In genomic region chr1:111216751-111217150, GRCh38 we compare ENCODE assay signal across 12 cellular contexts. TPM values are rescaled to one million over a fixed set of nuclear protein-coding genes. Genes with fewer than 3 reads are reported as not detected.
A peak's percentile ranks its signal among the peaks of the same experiment; 100 is the strongest.
DNase-seq lines count a peak whose midpoint lies in the region; ATAC-seq lines count a peak whose summit lies in the region.
"Had no signal": no experiment of that assay in that cellular context is flagged by ENCODE, and none has a peak within 500 bp of the region (broad histone marks: within the 10 kb centered on the region; RNA-seq: fewer than 3 reads in every experiment).

No MANE protein-coding gene starts in this region.

- no peak overlapping the region for H3K14ac ChIP-seq in trophoblast cell (ENCODE audit: low read length)

- no peaks in the 10 kb centered on the region for H3K36me3 ChIP-seq in CD8-positive, alpha-beta memory T cell (ENCODE audit: insufficient read depth, low read length)
- H3K36me3 ChIP-seq in KOPT-K1 (ENCODE audit: insufficient read depth, low read length) = no peaks in the 10 kb centered on the region
- H3K36me3 ChIP-seq in trophoblast cell (ENCODE audit: control insufficient read depth in 1 of 2, insufficient read depth in 2 of 2, low read length in 2 of 2) = no peaks in the 10 kb centered on the region
- H3K36me3 ChIP-seq: thyroid gland had no signal

- peaks cover 41% of the 10 kb centered on the region for H3K79me1 ChIP-seq in trophoblast cell (ENCODE audit: low read length)

- DNase-seq in CD8-positive, alpha-beta memory T cell = no peak
- DNase-seq in trophoblast cell (no peak), NCI-H2196 (lab: John Stamatoyannopoulos, UW; ENCODE audit: unreplicated experiment) (no peak)
- no peak for DNase-seq in stimulated activated CD4-positive, alpha-beta T cell treated with anti-CD3 and anti-CD28 coated beads, Interleukin-1b, Interleukin-23, amount 100 ng/mL, for 48 hours
- DNase-seq: NCI-H2107, SIG-M5 had no signal

- H3K27me3 ChIP-seq in CD8-positive, alpha-beta memory T cell (ENCODE audit: insufficient read depth, low read length, poor library complexity, severe bottlenecking) = no peaks in the 10 kb centered on the region
- H3K27me3 ChIP-seq in trophoblast cell (ENCODE audit: insufficient read depth, low read length) = no peaks in the 10 kb centered on the region
- H3K27me3 ChIP-seq: thyroid gland had no signal

- peak overlapping the region; percentile 81 for H2BK12ac ChIP-seq in trophoblast cell (ENCODE audit: low read length)

- peak overlapping the region; percentile 95 to 99 (median 97) for H3K27ac Mint-ChIP-seq in CD8-positive, alpha-beta memory T cell
- H3K27ac Mint-ChIP-seq in activated naive CD8-positive, alpha-beta T cell = peak overlapping the region; percentile 96

- H3K4me1 Mint-ChIP-seq in CD8-positive, alpha-beta memory T cell = peaks cover 91 to 100% (median 100%) of the 10 kb centered on the region in 3 donors
- H3K4me1 Mint-ChIP-seq in activated naive CD8-positive, alpha-beta T cell (ENCODE audit: low read depth) = peaks cover 98% of the 10 kb centered on the region

- H3K23ac ChIP-seq in trophoblast cell (ENCODE audit: low read length) = no peak overlapping the region

- H3K18ac ChIP-seq in trophoblast cell (ENCODE audit: low read length) = no peak overlapping the region

- no peak overlapping the region for H3K4me2 ChIP-seq in trophoblast cell (ENCODE audit: low read length)

- H2BK5ac ChIP-seq in trophoblast cell (ENCODE audit: low read depth, low read length, poor library complexity) = peak overlapping the region; percentile 23

- H3K9me3 Mint-ChIP-seq in CD8-positive, alpha-beta memory T cell = peaks cover 0 to 25% (median 2%) of the 10 kb centered on the region in 5 donors
- H3K9me3 Mint-ChIP-seq in activated naive CD8-positive, alpha-beta T cell (ENCODE audit: low read depth) = no peaks in the 10 kb centered on the region

- peak overlapping the region; percentile 77 for H2BK120ac ChIP-seq in trophoblast cell (ENCODE audit: insufficient read depth, low read length, poor library complexity)

- ATAC-seq in HG03442 (IDR thresholded peaks at IDR 0.05; ENCODE audit: unreplicated experiment) = no peak

- H4K91ac ChIP-seq in trophoblast cell (ENCODE audit: low read depth, low read length) = peak overlapping the region; percentile 29

- H3K36me3 Mint-ChIP-seq in CD8-positive, alpha-beta memory T cell = peaks cover 3 to 6% (median 4%) of the 10 kb centered on the region in 3 donors
- no peaks in the 10 kb centered on the region for H3K36me3 Mint-ChIP-seq in activated naive CD8-positive, alpha-beta T cell

- peaks cover 0 to 4% of the 10 kb centered on the region in 2 donors for H3K27me3 Mint-ChIP-seq in CD8-positive, alpha-beta memory T cell
- H3K27me3 Mint-ChIP-seq in activated naive CD8-positive, alpha-beta T cell = no peaks in the 10 kb centered on the region

- H3K79me2 ChIP-seq in trophoblast cell (ENCODE audit: control insufficient read depth, insufficient read depth, low read length, poor library complexity) = peaks cover 5% of the 10 kb centered on the region
- H3K79me2 ChIP-seq: parathyroid adenoma had no signal

- H3K4me3 ChIP-seq in CD8-positive, alpha-beta memory T cell (ENCODE audit: low read length) = peak overlapping the region; percentile 26
- H3K4me3 ChIP-seq in trophoblast cell (ENCODE audit: low read depth, low read length) = no peak overlapping the region
- H3K4me3 ChIP-seq: thyroid gland had no signal

- no peak overlapping the region for H3K4ac ChIP-seq in trophoblast cell (ENCODE audit: low read depth, low read length)

- CTCF ChIA-PET in CD8-positive, alpha-beta memory T cell (lab: Charles Lee) = interaction anchor here (1.2 to 10.7 kb wide), 4 partner anchors 17 to 341 kb away, joined by 3 to 252 read pairs (median 4); partner anchors contain the start of gene DENND2D

- H4K12ac ChIP-seq in trophoblast cell (ENCODE audit: low read depth, low read length) = no peak overlapping the region

- H3K27ac ChIP-seq in CD8-positive, alpha-beta memory T cell (ENCODE audit: low read depth, low read length) = peak overlapping the region; percentile 34
- peak overlapping the region; percentile 99 for H3K27ac ChIP-seq in KOPT-K1 (ENCODE audit: low read depth, low read length, poor library complexity, severe bottlenecking)
- H3K27ac ChIP-seq in trophoblast cell (ENCODE audit: low read depth, low read length) = no peak overlapping the region
- H3K27ac ChIP-seq: parathyroid adenoma, thyroid gland had no signal

- peak overlapping the region; percentile 42 to 89 (median 70) for H3K4me3 Mint-ChIP-seq in CD8-positive, alpha-beta memory T cell
- H3K4me3 Mint-ChIP-seq in activated naive CD8-positive, alpha-beta T cell = peak overlapping the region; percentile 80

- peaks cover 92% of the 10 kb centered on the region for H3K4me1 ChIP-seq in CD8-positive, alpha-beta memory T cell (ENCODE audit: insufficient read depth, low read length)
- peaks cover 24 to 40% of the 10 kb centered on the region in 2 experiments for H3K4me1 ChIP-seq in trophoblast cell (ENCODE audit: control insufficient read depth in 1 of 2, insufficient read depth in 2 of 2, low read length in 2 of 2)

- no peak overlapping the region for H2AFZ ChIP-seq in trophoblast cell (ENCODE audit: insufficient read depth, low read length, poor library complexity)

- no peaks in the 10 kb centered on the region for H3K9me3 ChIP-seq in CD8-positive, alpha-beta memory T cell (ENCODE audit: low read length)
- H3K9me3 ChIP-seq in KOPT-K1 (ENCODE audit: insufficient read depth, low read length, poor library complexity, severe bottlenecking) (no peaks in the 10 kb centered on the region), trophoblast cell (ENCODE audit: insufficient read depth, low read depth, low read length) (no peaks in the 10 kb centered on the region)
- H3K9me3 ChIP-seq: thyroid gland had no signal

- POLR2A ChIA-PET in CD8-positive, alpha-beta memory T cell (lab: Charles Lee) = interaction anchor here (0.9 to 11.1 kb wide), 4 partner anchors 12 to 523 kb away, joined by 3 to 259 read pairs (median 8); partner anchors contain the start of genes DENND2D and INKA2

- no CpG with 5 or more reads among the region's 5 CpGs for WGBS in trophoblast cell (ENCODE audit: extremely low coverage, insufficient coverage, insufficient read length)

- no peak overlapping the region for H4K8ac ChIP-seq in trophoblast cell (ENCODE audit: low read depth, low read length)

- no peak overlapping the region for H2AK5ac ChIP-seq in trophoblast cell (ENCODE audit: low read length)

- no peak overlapping the region for H3K9ac ChIP-seq in trophoblast cell (ENCODE audit: low read length)
- H3K9ac ChIP-seq: parathyroid adenoma had no signal

RNA-seq across cellular contexts. Expression of gene CHI3L2, which starts 10.8 kb away (rescaled TPM):
- total RNA-seq in CD8-positive, alpha-beta memory T cell = 1 to 10 TPM; 1.6 to 1.9 TPM
- 20.8 TPM for polyA plus RNA-seq in CD8-positive, alpha-beta memory T cell
- 1.3 and 1.8 TPM in 2 replicates for polyA plus RNA-seq in trophoblast cell (2013)
- total RNA-seq: epithelial cell of proximal tubule had no signal

RNA-seq across cellular contexts. Expression of gene DENND2D, which starts 16.3 kb away (rescaled TPM):
- total RNA-seq in CD8-positive, alpha-beta memory T cell = 100 to 1,000 TPM; 185 to 196 TPM
- 258 TPM for polyA plus RNA-seq in CD8-positive, alpha-beta memory T cell
- 4.9 and 5.1 TPM in 2 replicates for polyA plus RNA-seq in trophoblast cell (2013)
